31 cellular contexts compared by ENCODE assay signal in the genomic region with DNA sequence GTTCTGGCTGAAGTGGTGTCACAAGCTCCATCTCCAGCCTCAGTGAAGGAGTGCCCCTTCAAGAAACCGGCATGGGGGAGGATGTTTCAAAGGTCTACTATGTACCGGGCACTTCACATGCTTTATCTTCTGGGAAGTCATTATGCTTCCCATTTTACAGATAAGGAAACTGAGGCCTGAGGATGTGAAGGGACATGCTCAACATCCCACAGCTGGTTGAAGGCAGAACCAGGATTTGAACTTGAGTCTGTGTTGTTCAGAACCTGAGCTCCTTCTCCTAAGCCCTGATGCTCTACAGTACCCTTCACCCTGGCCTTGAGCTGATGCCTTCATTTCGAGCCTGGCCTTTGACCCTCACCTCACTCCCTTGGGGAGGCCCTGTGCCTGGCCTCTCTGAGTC. TPM values are rescaled to one million over a fixed set of nuclear protein-coding genes. Genes with fewer than 3 reads are reported as not detected.
"Had no signal": no experiment of that assay in that cellular context is flagged by ENCODE, and none has a peak within 500 bp of the region (broad histone marks: within the 10 kb centered on the region; RNA-seq: fewer than 3 reads in every experiment).

No MANE protein-coding gene starts in this region.

- H2AFZ ChIP-seq: PC-9 had no signal

- ATAC-seq: activated T-cell treated with anti-CD3 and anti-CD28 coated beads, Interleukin-2, amount 50 U/mL, for 4 hours had no signal

- H3K4me2 ChIP-seq: PC-9 had no signal

- H3K27ac ChIP-seq: ascending aorta, PC-9, RWPE1 had no signal

- H3K4me1 ChIP-seq: ascending aorta had no signal

- DNase-seq: activated B cell treated with CpG ODN at 0.5 μM for 24 hours; activated CD4-positive, alpha-beta memory T cell treated with anti-CD3 and anti-CD28 coated beads for 36 hours; activated CD4-positive, alpha-beta T cell treated with anti-CD3 and anti-CD28 coated beads for 4 hours; activated CD4-positive, alpha-beta T cell treated with anti-CD3 and anti-CD28 coated beads, Interleukin-2, amount 50 U/mL, for 1 hour; activated CD4-positive, CD25-positive, alpha-beta regulatory T cell treated with anti-CD3 and anti-CD28 coated beads, Interleukin-2, amount 50 U/mL, for 72 hours; activated CD8-positive, alpha-beta memory T cell treated with anti-CD3 and anti-CD28 coated beads, Interleukin-2, amount 50 U/mL, for 4 hours; activated gamma-delta T cell treated with Interleukin-2 at 50 U/mL for 16 hours; activated naive CD4-positive, alpha-beta T cell treated with anti-CD3 and anti-CD28 coated beads for 36 hours; activated naive CD8-positive, alpha-beta T cell treated with anti-CD3 and anti-CD28 coated beads for 36 hours; activated T-cell treated with anti-CD3 and anti-CD28 coated beads for 4 hours; activated T-cell treated with anti-CD3 and anti-CD28 coated beads, Interleukin-2, amount 50 U/mL, for 4 hours; amygdala; caudate nucleus; Karpas-422; KBM-7; NCI-H1048; NCI-H1694; NCI-H1930; NCI-H345; NCI-H524 treated with DMSO at 0.1 percent for 48 hours; PC-9; SW 1271; T-helper 1 cell; T-helper 2 cell; T-helper 9 cell had no signal

- H3K9me3 ChIP-seq: ascending aorta had no signal

- FAIRE-seq: RCC 7860 had no signal

- H3K4me3 ChIP-seq: ascending aorta, PC-9 had no signal

- H3K36me3 ChIP-seq: ascending aorta had no signal

- H3K27me3 ChIP-seq: ascending aorta had no signal

RNA-seq across cellular contexts. Expression of a gene that starts 13.0 kb away (rescaled TPM):
- total RNA-seq: activated B cell treated with CpG ODN at 0.5 μM for 24 hours, ascending aorta, MCF 10A, NCI-H460, OCI-LY7, PC-9 had no signal
